Comparison of ENCODE assay signal across 8 cellular contexts in genomic region chr11:66312549-66313320, GRCh38. TPM values are rescaled to one million over a fixed set of nuclear protein-coding genes. Genes with fewer than 3 reads are reported as not detected.
DNase-seq lines count a peak whose midpoint lies in the region; ATAC-seq, FAIRE-seq and TF ChIP-seq lines count a peak whose summit lies in the region.

No MANE protein-coding gene starts in this region.

- in situ Hi-C loops in HepG2 (cut with HindIII; ENCODE audit: extremely low pct_ligation_motif_present, low pct_unique_long_range_greater_than_20kb), result no loop called here

- CTCF ChIA-PET in HepG2 (lab: Yijun Ruan, JAX; ENCODE audit: low intra/inter-chr PET ratio, low total read pairs), result interaction anchor here (1.2 to 4.2 kb wide), 7 partner anchors 9 to 77 kb away, joined by 3 to 68 read pairs (median 4); partner anchors contain the start of gene RIN1

- intact Hi-C loops in HepG2 (cut with micrococcal nuclease; ENCODE audit: unreplicated experiment), result loop anchor here (1.0 to 10.0 kb wide), 2 partner anchors 24 to 72 kb away; partner anchors contain the start of gene RIN1

- peak; percentile 79 for FAIRE-seq in HepG2 (lab: Jason Lieb, UNC)

- no peaks in the 10 kb centered on the region for H3K79me2 ChIP-seq in HepG2 (ENCODE audit: insufficient read depth, low read length)

- no peak for TF ChIP-seq RAD21 in HepG2 (CRISPR knock-in tag; IDR thresholded peaks at IDR 0.05)

- peak in 1 of 2 experiments; percentile 42; a peak in 2 of 4 replicates for TF ChIP-seq POLR2A in HepG2 (IDR thresholded peaks at IDR 0.05; ENCODE audit: insufficient read depth in 1 of 2, low read depth in 2 of 2, low read length in 2 of 2)

- POLR2A ChIA-PET in HepG2 (lab: Yijun Ruan, JAX), result interaction anchor here (0.6 to 5.2 kb wide), 37 partner anchors 9 to 530 kb away, joined by 3 to 121 read pairs (median 6); partner anchors contain the start of genes B4GAT1, BANF1, BRMS1 and CCDC85B

- peak overlapping the region; percentile 97 for H3K27ac ChIP-seq in HepG2 (ENCODE audit: extremely low read length, insufficient read depth, low read length)

- H4K20me1 ChIP-seq in HepG2 (ENCODE audit: insufficient read depth, low read length), result no peaks in the 10 kb centered on the region

- ATAC-seq in GM19395 (IDR thresholded peaks at IDR 0.05; ENCODE audit: unreplicated experiment) (peak; percentile 45), HG03521 (IDR thresholded peaks at IDR 0.05; ENCODE audit: unreplicated experiment) (peak; percentile 62), HepG2 (peak; percentile 88)

- peaks cover 49% of the 10 kb centered on the region for H3K4me1 ChIP-seq in HepG2 (ENCODE audit: insufficient read depth, low read length)

- H3K4me3 ChIP-seq in HepG2 (replicated peaks in 1 of 3; ENCODE audit: insufficient read depth in 1 of 3, low read depth in 2 of 3, low read length in 3 of 3), result peak overlapping the region; percentile 67 to 93 (median 71)

- no peak for TF ChIP-seq CTCF in HepG2 (CRISPR knock-in tag; IDR thresholded peaks at IDR 0.05)

- TF ChIP-seq EP300 in HepG2 (IDR thresholded peaks at IDR 0.05; ENCODE audit: low read depth in 2 of 2, low read length in 2 of 2) (no peak), HepG2 (CRISPR knock-in tag; IDR thresholded peaks at IDR 0.05; ENCODE audit: borderline replicate concordance) (no peak)

- H3K36me3 ChIP-seq in HepG2 (replicated peaks in 1 of 2; ENCODE audit: control insufficient read depth in 1 of 2, insufficient read depth in 2 of 2, low read length in 2 of 2), result no peaks in the 10 kb centered on the region

- DNase-seq in C1 segment of cervical spinal cord (lab: John Stamatoyannopoulos, UW) (peak; percentile 34 to 90 (median 85)), NCI-H69 (lab: John Stamatoyannopoulos, UW) (peak; percentile 99), dermis blood vessel endothelial cell (peak; percentile 96), HepG2 (ENCODE audit: low spot score) (peak; percentile 96)
- peak; percentile 97 to 98 for DNase-seq in activated CD4-positive, alpha-beta T cell treated with anti-CD3 and anti-CD28 coated beads, Interleukin-2, amount 50 U/mL, for 4 hours
- DNase-seq in stimulated activated CD4-positive, alpha-beta T cell treated with anti-CD3 and anti-CD28 coated beads, Interleukin-2, amount 100 ng/mL, for 4 hours (ENCODE audit: low read depth), result peak; percentile 95

- TSS peak; percentile 73 for BruUV-seq in HepG2 (replicated peaks; lab: Mats Ljungman, UMichigan)

- WGBS in HepG2 (ENCODE audit: low lambda C conversion rate), result 0% methylated on average over 10 of the region's 52 CpGs

- H3K4me2 ChIP-seq in HepG2 (ENCODE audit: low read depth, low read length), result peak overlapping the region; percentile 97

- H3K9me3 ChIP-seq in HepG2 (ENCODE audit: low read length), result no peaks in the 10 kb centered on the region

- 0 out of 5 replicates have a peak, but pooled peaks cover 0 to 3% of the 10 kb centered on the region in 2 experiments for H3K27me3 ChIP-seq in HepG2 (ENCODE audit: control insufficient read depth in 1 of 2, insufficient read depth in 2 of 2, low read length in 2 of 2)

- no peak overlapping the region for H2AFZ ChIP-seq in HepG2 (ENCODE audit: low read length)

- H3K9ac ChIP-seq in HepG2 (ENCODE audit: insufficient read depth, low read depth, low read length), result peak overlapping the region; percentile 83

RNA-seq across cellular contexts. Expression of gene CD248, which starts 4.1 kb away (rescaled TPM):
- 0.23 and 0.68 TPM in 2 replicates for total RNA-seq in dermis blood vessel endothelial cell
- total RNA-seq in HepG2 (2016; rRNA removed; fragmentation: Illumina TruSeq; extraction: Trizol), result 0.20 and 0.35 TPM in 2 replicates
- not detected in 2 replicates for total RNA-seq in HepG2 (2016; cell fraction: cytosol; rRNA removed; fragmentation: Illumina TruSeq; extraction: Trizol; ENCODE audit: low read depth)
- 0.09 and 0.35 TPM in 2 replicates for total RNA-seq in HepG2 (2016; cell fraction: insoluble cytoplasmic fraction; rRNA removed; fragmentation: Illumina TruSeq; extraction: Trizol)
- total RNA-seq in HepG2 (2016; cell fraction: membrane; rRNA removed; fragmentation: Illumina TruSeq; extraction: Trizol), result 0.06 TPM in 1 of 2 replicates, not detected in the other
- 0.37 and 0.44 TPM in 2 replicates for total RNA-seq in HepG2 (2016; cell fraction: nucleus; rRNA removed; fragmentation: Illumina TruSeq; extraction: Trizol)
- polyA plus RNA-seq in HepG2 (2011; rRNA removed), result 0.20 and 0.25 TPM in 2 replicates
- 0.23 and 0.32 TPM in 2 replicates for polyA plus RNA-seq in HepG2 (2011; cell fraction: cytosol; rRNA removed)
- polyA plus RNA-seq in HepG2 (2011; cell fraction: nucleus; rRNA removed), result 0.80 and 0.85 TPM in 2 replicates
- polyA plus RNA-seq in HepG2 (2012), result 0.51 and 1.1 TPM in 2 replicates
- polyA plus RNA-seq in HepG2 (2016; cell fraction: cytosol; fragmentation: Illumina TruSeq; extraction: Trizol; ENCODE audit: low read depth), result 0.08 and 0.09 TPM in 2 replicates
- polyA plus RNA-seq in HepG2 (2016; cell fraction: insoluble cytoplasmic fraction; fragmentation: Illumina TruSeq; extraction: Trizol; ENCODE audit: low read depth), result 0.27 and 0.71 TPM in 2 replicates
- 0.18 and 0.36 TPM in 2 replicates for polyA plus RNA-seq in HepG2 (2016; cell fraction: membrane; fragmentation: Illumina TruSeq; extraction: Trizol; ENCODE audit: low read depth)
- 2.6 and 2.7 TPM in 2 replicates for polyA plus RNA-seq in HepG2 (2016; cell fraction: nucleus; fragmentation: Illumina TruSeq; extraction: Trizol; ENCODE audit: insufficient read depth, low read depth)
- polyA minus RNA-seq in HepG2 (2011; rRNA and poly(A)+ RNA removed; ENCODE audit: low replicate concordance), result 0.09 and 1.0 TPM in 2 replicates
- polyA minus RNA-seq in HepG2 (2011; cell fraction: cytosol; rRNA and poly(A)+ RNA removed), result 0.40 and 0.88 TPM in 2 replicates
- polyA minus RNA-seq in HepG2 (2011; cell fraction: nucleus; rRNA and poly(A)+ RNA removed), result 0.26 and 0.50 TPM in 2 replicates

RNA-seq across cellular contexts. Expression of gene TMEM151A, which starts 21.0 kb away (rescaled TPM):
- total RNA-seq in dermis blood vessel endothelial cell (not detected in 2 replicates), HepG2 (2016; rRNA removed; fragmentation: Illumina TruSeq; extraction: Trizol) (0.10 and 0.18 TPM in 2 replicates)
- 0.09 and 0.10 TPM in 2 replicates for total RNA-seq in HepG2 (2016; cell fraction: cytosol; rRNA removed; fragmentation: Illumina TruSeq; extraction: Trizol; ENCODE audit: low read depth)
- 0.09 and 0.13 TPM in 2 replicates for total RNA-seq in HepG2 (2016; cell fraction: insoluble cytoplasmic fraction; rRNA removed; fragmentation: Illumina TruSeq; extraction: Trizol)
- total RNA-seq in HepG2 (2016; cell fraction: membrane; rRNA removed; fragmentation: Illumina TruSeq; extraction: Trizol), result 0.10 and 0.15 TPM in 2 replicates
- total RNA-seq in HepG2 (2016; cell fraction: nucleus; rRNA removed; fragmentation: Illumina TruSeq; extraction: Trizol), result 0.13 and 0.19 TPM in 2 replicates
- 0.33 and 0.48 TPM in 2 replicates for polyA plus RNA-seq in HepG2 (2011; rRNA removed)
- polyA plus RNA-seq in HepG2 (2011; cell fraction: cytosol; rRNA removed), result 0.35 and 0.48 TPM in 2 replicates
- 0.74 and 0.76 TPM in 2 replicates for polyA plus RNA-seq in HepG2 (2011; cell fraction: nucleus; rRNA removed)
- 0.40 and 0.52 TPM in 2 replicates for polyA plus RNA-seq in HepG2 (2012)
- polyA plus RNA-seq in HepG2 (2016; cell fraction: cytosol; fragmentation: Illumina TruSeq; extraction: Trizol; ENCODE audit: low read depth), result 0.07 TPM in 1 of 2 replicates, not detected in the other
- 0.14 and 0.15 TPM in 2 replicates for polyA plus RNA-seq in HepG2 (2016; cell fraction: insoluble cytoplasmic fraction; fragmentation: Illumina TruSeq; extraction: Trizol; ENCODE audit: low read depth)
- 0.11 and 0.16 TPM in 2 replicates for polyA plus RNA-seq in HepG2 (2016; cell fraction: membrane; fragmentation: Illumina TruSeq; extraction: Trizol; ENCODE audit: low read depth)
- 0.17 and 0.18 TPM in 2 replicates for polyA plus RNA-seq in HepG2 (2016; cell fraction: nucleus; fragmentation: Illumina TruSeq; extraction: Trizol; ENCODE audit: insufficient read depth, low read depth)
- 0.09 and 1.0 TPM in 2 replicates for polyA minus RNA-seq in HepG2 (2011; rRNA and poly(A)+ RNA removed; ENCODE audit: low replicate concordance)
- polyA minus RNA-seq in HepG2 (2011; cell fraction: cytosol; rRNA and poly(A)+ RNA removed), result 0.26 and 0.30 TPM in 2 replicates
- polyA minus RNA-seq in HepG2 (2011; cell fraction: nucleus; rRNA and poly(A)+ RNA removed), result 0.62 and 0.77 TPM in 2 replicates

RNA-seq across cellular contexts. Expression of gene RIN1, which starts 23.5 kb away (rescaled TPM):
- total RNA-seq in dermis blood vessel endothelial cell (4.8 and 6.7 TPM in 2 replicates), HepG2 (2016; rRNA removed; fragmentation: Illumina TruSeq; extraction: Trizol) (3.9 and 4.1 TPM in 2 replicates)
- 1.6 and 2.4 TPM in 2 replicates for total RNA-seq in HepG2 (2016; cell fraction: cytosol; rRNA removed; fragmentation: Illumina TruSeq; extraction: Trizol; ENCODE audit: low read depth)
- 3.5 and 4.5 TPM in 2 replicates for total RNA-seq in HepG2 (2016; cell fraction: insoluble cytoplasmic fraction; rRNA removed; fragmentation: Illumina TruSeq; extraction: Trizol)
- 2.0 and 2.9 TPM in 2 replicates for total RNA-seq in HepG2 (2016; cell fraction: membrane; rRNA removed; fragmentation: Illumina TruSeq; extraction: Trizol)
- total RNA-seq in HepG2 (2016; cell fraction: nucleus; rRNA removed; fragmentation: Illumina TruSeq; extraction: Trizol), result 3.5 TPM in 2 replicates
- 2.4 and 4.2 TPM in 2 replicates for polyA plus RNA-seq in HepG2 (2011; rRNA removed)
- 3.6 and 24.3 TPM in 2 replicates for polyA plus RNA-seq in HepG2 (2011; cell fraction: cytosol; rRNA removed)
- 13.9 and 17.2 TPM in 2 replicates for polyA plus RNA-seq in HepG2 (2011; cell fraction: nucleus; rRNA removed)
- polyA plus RNA-seq in HepG2 (2012), result 3.3 TPM in 2 replicates
- 0.76 and 1.0 TPM in 2 replicates for polyA plus RNA-seq in HepG2 (2016; cell fraction: cytosol; fragmentation: Illumina TruSeq; extraction: Trizol; ENCODE audit: low read depth)
- polyA plus RNA-seq in HepG2 (2016; cell fraction: insoluble cytoplasmic fraction; fragmentation: Illumina TruSeq; extraction: Trizol; ENCODE audit: low read depth), result 2.9 and 4.1 TPM in 2 replicates
- polyA plus RNA-seq in HepG2 (2016; cell fraction: membrane; fragmentation: Illumina TruSeq; extraction: Trizol; ENCODE audit: low read depth), result 1.4 and 2.1 TPM in 2 replicates
- 8.7 and 9.1 TPM in 2 replicates for polyA plus RNA-seq in HepG2 (2016; cell fraction: nucleus; fragmentation: Illumina TruSeq; extraction: Trizol; ENCODE audit: insufficient read depth, low read depth)
- 6.2 and 14.2 TPM in 2 replicates for polyA minus RNA-seq in HepG2 (2011; rRNA and poly(A)+ RNA removed; ENCODE audit: low replicate concordance)
- 2.4 and 4.0 TPM in 2 replicates for polyA minus RNA-seq in HepG2 (2011; cell fraction: cytosol; rRNA and poly(A)+ RNA removed)
- 2.0 and 2.4 TPM in 2 replicates for polyA minus RNA-seq in HepG2 (2011; cell fraction: nucleus; rRNA and poly(A)+ RNA removed)

RNA-seq across cellular contexts. Expression of gene YIF1A, which starts 23.8 kb away (rescaled TPM):
- total RNA-seq in dermis blood vessel endothelial cell, result 111 and 159 TPM in 2 replicates
- 78.9 and 145 TPM in 2 replicates for total RNA-seq in HepG2 (2016; rRNA removed; fragmentation: Illumina TruSeq; extraction: Trizol)
- 67.9 and 97.5 TPM in 2 replicates for total RNA-seq in HepG2 (2016; cell fraction: cytosol; rRNA removed; fragmentation: Illumina TruSeq; extraction: Trizol; ENCODE audit: low read depth)
- total RNA-seq in HepG2 (2016; cell fraction: insoluble cytoplasmic fraction; rRNA removed; fragmentation: Illumina TruSeq; extraction: Trizol), result 79.1 and 144 TPM in 2 replicates
- 74.6 and 94.5 TPM in 2 replicates for total RNA-seq in HepG2 (2016; cell fraction: membrane; rRNA removed; fragmentation: Illumina TruSeq; extraction: Trizol)
- 100 and 123 TPM in 2 replicates for total RNA-seq in HepG2 (2016; cell fraction: nucleus; rRNA removed; fragmentation: Illumina TruSeq; extraction: Trizol)
- 133 and 166 TPM in 2 replicates for polyA plus RNA-seq in HepG2 (2011; rRNA removed)
- 145 and 216 TPM in 2 replicates for polyA plus RNA-seq in HepG2 (2011; cell fraction: cytosol; rRNA removed)
- polyA plus RNA-seq in HepG2 (2011; cell fraction: nucleus; rRNA removed), result 188 and 197 TPM in 2 replicates
- polyA plus RNA-seq in HepG2 (2012), result 82.1 and 113 TPM in 2 replicates
- polyA plus RNA-seq in HepG2 (2016; cell fraction: cytosol; fragmentation: Illumina TruSeq; extraction: Trizol; ENCODE audit: low read depth), result 70.4 and 85.6 TPM in 2 replicates
- 74.0 and 87.7 TPM in 2 replicates for polyA plus RNA-seq in HepG2 (2016; cell fraction: insoluble cytoplasmic fraction; fragmentation: Illumina TruSeq; extraction: Trizol; ENCODE audit: low read depth)
- 69.4 and 78.0 TPM in 2 replicates for polyA plus RNA-seq in HepG2 (2016; cell fraction: membrane; fragmentation: Illumina TruSeq; extraction: Trizol; ENCODE audit: low read depth)
- 157 and 186 TPM in 2 replicates for polyA plus RNA-seq in HepG2 (2016; cell fraction: nucleus; fragmentation: Illumina TruSeq; extraction: Trizol; ENCODE audit: insufficient read depth, low read depth)
- polyA minus RNA-seq in HepG2 (2011; rRNA and poly(A)+ RNA removed; ENCODE audit: low replicate concordance), result 241 and 330 TPM in 2 replicates
- polyA minus RNA-seq in HepG2 (2011; cell fraction: cytosol; rRNA and poly(A)+ RNA removed), result 159 and 162 TPM in 2 replicates
- polyA minus RNA-seq in HepG2 (2011; cell fraction: nucleus; rRNA and poly(A)+ RNA removed), result 44.9 and 46.5 TPM in 2 replicates

RNA-seq across cellular contexts. Expression of gene BRMS1, which starts 32.2 kb away (rescaled TPM):
- total RNA-seq in dermis blood vessel endothelial cell (65.7 and 71.8 TPM in 2 replicates), HepG2 (2016; rRNA removed; fragmentation: Illumina TruSeq; extraction: Trizol) (55.7 and 63.1 TPM in 2 replicates)
- total RNA-seq in HepG2 (2016; cell fraction: cytosol; rRNA removed; fragmentation: Illumina TruSeq; extraction: Trizol; ENCODE audit: low read depth), result 15.1 and 18.0 TPM in 2 replicates
- 55.6 and 65.9 TPM in 2 replicates for total RNA-seq in HepG2 (2016; cell fraction: insoluble cytoplasmic fraction; rRNA removed; fragmentation: Illumina TruSeq; extraction: Trizol)
- total RNA-seq in HepG2 (2016; cell fraction: membrane; rRNA removed; fragmentation: Illumina TruSeq; extraction: Trizol), result 28.2 and 32.2 TPM in 2 replicates
- total RNA-seq in HepG2 (2016; cell fraction: nucleus; rRNA removed; fragmentation: Illumina TruSeq; extraction: Trizol), result 23.2 and 25.5 TPM in 2 replicates
- polyA plus RNA-seq in HepG2 (2011; rRNA removed), result 15.8 and 16.8 TPM in 2 replicates
- 15.3 and 20.1 TPM in 2 replicates for polyA plus RNA-seq in HepG2 (2011; cell fraction: cytosol; rRNA removed)
- polyA plus RNA-seq in HepG2 (2011; cell fraction: nucleus; rRNA removed), result 19.9 and 20.4 TPM in 2 replicates
- 8.8 and 11.6 TPM in 2 replicates for polyA plus RNA-seq in HepG2 (2012)
- 11.6 and 12.3 TPM in 2 replicates for polyA plus RNA-seq in HepG2 (2016; cell fraction: cytosol; fragmentation: Illumina TruSeq; extraction: Trizol; ENCODE audit: low read depth)
- polyA plus RNA-seq in HepG2 (2016; cell fraction: insoluble cytoplasmic fraction; fragmentation: Illumina TruSeq; extraction: Trizol; ENCODE audit: low read depth), result 54.5 and 57.6 TPM in 2 replicates
- 20.8 and 22.1 TPM in 2 replicates for polyA plus RNA-seq in HepG2 (2016; cell fraction: membrane; fragmentation: Illumina TruSeq; extraction: Trizol; ENCODE audit: low read depth)
- polyA plus RNA-seq in HepG2 (2016; cell fraction: nucleus; fragmentation: Illumina TruSeq; extraction: Trizol; ENCODE audit: insufficient read depth, low read depth), result 38.8 and 42.9 TPM in 2 replicates
- 8.1 and 30.0 TPM in 2 replicates for polyA minus RNA-seq in HepG2 (2011; rRNA and poly(A)+ RNA removed; ENCODE audit: low replicate concordance)
- polyA minus RNA-seq in HepG2 (2011; cell fraction: cytosol; rRNA and poly(A)+ RNA removed), result 2.9 TPM in 2 replicates
- polyA minus RNA-seq in HepG2 (2011; cell fraction: nucleus; rRNA and poly(A)+ RNA removed), result 4.2 and 5.5 TPM in 2 replicates

Comparison
In these comparisons a context has a peak if more than half of its experiments do, and no peak if none do; other contexts are left out.
1. Peak in every context shown above with its lines: DNase-seq, ATAC-seq, H3K4me3 ChIP-seq and H3K27ac ChIP-seq.